Comparison of ENCODE assay signal across 18 cellular contexts in the genomic region with DNA sequence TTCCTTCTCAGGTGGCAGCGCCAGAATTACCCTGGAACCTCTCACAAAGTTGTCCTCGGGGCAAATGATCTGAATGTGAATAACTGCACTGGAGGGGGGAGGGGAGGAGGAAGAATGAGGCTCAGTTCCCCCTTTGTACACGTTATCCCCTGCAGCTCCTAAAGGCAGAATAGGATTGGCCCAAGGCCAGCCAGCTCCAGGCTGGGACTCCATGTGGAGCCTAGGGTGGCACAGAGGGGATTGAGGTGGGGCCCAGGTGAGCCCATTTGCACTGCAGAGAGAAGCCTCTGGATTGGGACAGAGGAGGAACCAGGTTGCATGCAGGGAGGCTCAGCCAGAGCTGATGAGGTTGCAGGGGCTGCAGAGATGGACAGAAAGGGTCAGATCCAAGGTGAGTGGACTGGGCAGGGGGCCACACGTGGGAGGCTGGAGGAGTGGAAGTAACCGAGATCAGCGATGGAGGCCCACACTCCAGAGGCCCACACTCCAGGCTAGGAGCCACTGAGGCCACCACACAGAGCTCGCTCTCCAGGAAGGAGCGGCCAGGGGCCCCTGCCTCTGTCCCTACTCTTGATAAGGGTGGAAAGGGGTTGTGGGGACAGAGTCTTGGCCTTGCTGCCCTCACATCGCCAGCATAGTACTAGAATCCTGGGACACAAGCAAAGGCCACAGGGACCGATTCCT.
"Had no signal": no experiment of that assay in that cellular context is flagged by ENCODE, and none has a peak within 500 bp of the region (broad histone marks: within the 10 kb centered on the region; RNA-seq: fewer than 3 reads in every experiment).

No MANE protein-coding gene starts in this region.

- H3K27ac ChIP-seq: adrenal gland, colonic mucosa, neutrophil, pancreas, thyroid gland, VCaP had no signal

- H3K9me3 ChIP-seq: adrenal gland, colonic mucosa, mucosa of descending colon, neutrophil, pancreas, thyroid gland had no signal

- H3K4me3 ChIP-seq: adrenal gland, colonic mucosa, mucosa of descending colon, pancreas, thyroid gland had no signal

- H3K4me1 ChIP-seq: adrenal gland, colonic mucosa, pancreas, thyroid gland had no signal

- H3K36me3 ChIP-seq: adrenal gland, colonic mucosa, neutrophil, pancreas, thyroid gland had no signal

- ATAC-seq: activated T-cell treated with anti-CD3 and anti-CD28 coated beads, Interleukin-2, amount 50 U/mL, for 72 hours; left ventricle myocardium superior; mucosa of descending colon; pancreas had no signal

- DNase-seq: activated CD4-positive, alpha-beta T cell treated with anti-CD3 and anti-CD28 coated beads for 1 hour; activated effector memory CD4-positive, alpha-beta T cell treated with anti-CD3 and anti-CD28 coated beads, Interleukin-2, amount 50 U/mL, for 16 hours; activated naive CD4-positive, alpha-beta T cell treated with anti-CD3 and anti-CD28 coated beads, Interleukin-2, amount 50 U/mL, for 16 hours; activated T-cell treated with anti-CD3 and anti-CD28 coated beads, Interleukin-2, amount 50 U/mL, for 72 hours; adrenal gland; caudate nucleus; colonic mucosa; left ventricle myocardium superior; mucosa of descending colon; naive B cell; pancreas; stimulated activated CD4-positive, alpha-beta T cell treated with anti-CD3 and anti-CD28 coated beads, Interleukin-2, amount 100 ng/mL, for 24 hours; stimulated activated naive CD4-positive, alpha-beta T cell treated with Interleukin-2 at 50 U/mL for 16 hours; SW 1271; T-helper 2 cell; thyroid gland had no signal

- H3K27me3 ChIP-seq: adrenal gland, colonic mucosa, pancreas, thyroid gland had no signal
